In the genomic region with DNA sequence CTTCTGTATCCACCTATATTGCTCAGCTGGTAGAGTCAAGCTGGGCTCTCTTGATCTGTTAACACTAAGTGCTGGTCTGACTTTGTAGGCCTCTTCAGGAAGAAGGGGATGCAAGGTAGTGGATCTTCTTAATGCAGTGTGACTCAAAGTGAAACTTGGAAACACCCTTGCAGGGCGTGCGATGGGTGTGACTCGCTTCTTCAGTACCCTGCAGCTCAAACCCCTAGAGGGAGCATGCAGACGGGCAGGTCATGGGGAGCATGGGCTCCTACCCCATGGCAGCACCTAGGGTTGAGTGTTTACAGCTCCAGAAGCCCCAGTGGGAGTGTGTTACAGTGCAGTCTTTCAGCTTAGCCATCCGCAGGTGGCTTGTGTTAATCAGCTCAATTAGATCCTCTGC, we compare ENCODE assay signal across 9 cellular contexts. TPM values are rescaled to one million over a fixed set of nuclear protein-coding genes. Genes with fewer than 3 reads are reported as not detected.
DNase-seq lines count a peak whose midpoint lies in the region; ATAC-seq and TF ChIP-seq lines count a peak whose summit lies in the region.
"Had no signal": no experiment of that assay in that cellular context is flagged by ENCODE, and none has a peak within 500 bp of the region (broad histone marks: within the 10 kb centered on the region; RNA-seq: fewer than 3 reads in every experiment).

No MANE protein-coding gene starts in this region.

- H3K4me3 ChIP-seq in A673 (ENCODE audit: low read depth, low read length, poor library complexity, severe bottlenecking) = no peak overlapping the region

- no peak overlapping the region for H3K27ac Mint-ChIP-seq in glutamatergic neuron (ENCODE audit: unreplicated experiment)

- no peak overlapping the region for H3K4me3 Mint-ChIP-seq in glutamatergic neuron (ENCODE audit: unreplicated experiment)

- no peak overlapping the region for H3K27ac ChIP-seq in A673 (ENCODE audit: low read depth, low read length, poor library complexity, severe bottlenecking)
- H3K27ac ChIP-seq: 22Rv1 had no signal

- H3K4me1 ChIP-seq in A673 (ENCODE audit: insufficient read depth, low read length, poor library complexity, severe bottlenecking) = no peaks in the 10 kb centered on the region

- no peaks in the 10 kb centered on the region for H3K9me3 Mint-ChIP-seq in glutamatergic neuron (ENCODE audit: unreplicated experiment)

- POLR2A ChIA-PET in A673 (lab: Charles Lee; ENCODE audit: low non-redundant PET) = no interaction called here

- intact Hi-C loops in A673 (cut with micrococcal nuclease; ENCODE audit: unreplicated experiment) = no loop called here

- TF ChIP-seq CTCF in A673 (conservative IDR thresholded peaks at IDR 0.05; ENCODE audit: low read depth, low read length) = no peak
- no peak for TF ChIP-seq CTCF in glutamatergic neuron (IDR thresholded peaks at IDR 0.05; ENCODE audit: partially characterized antibody, unreplicated experiment)

- CTCF ChIA-PET in A673 (lab: Charles Lee) = no interaction called here

- no peaks in the 10 kb centered on the region for H3K4me1 Mint-ChIP-seq in glutamatergic neuron (ENCODE audit: low read depth, unreplicated experiment)

- peak; percentile 37 for DNase-seq in NCI-H82 (lab: John Stamatoyannopoulos, UW)
- no peak for DNase-seq in NCI-H82 treated with DMSO at 0.1 percent for 48 hours (lab: John Stamatoyannopoulos, UW; ENCODE audit: unreplicated experiment)
- DNase-seq in activated CD8-positive, alpha-beta memory T cell treated with anti-CD3 and anti-CD28 coated beads, Interleukin-2, amount 50 U/mL, for 48 hours = peak; percentile 73
- DNase-seq in stimulated activated CD4-positive, alpha-beta T cell treated with anti-CD3 and anti-CD28 coated beads, Interleukin-12 subunit alpha, Interleukin-12 subunit beta, amount 100 ng/mL, for 4 hours = peak; percentile 32
- DNase-seq in NCI-H2107 treated with DMSO at 0.1 percent for 48 hours (lab: John Stamatoyannopoulos, UW; ENCODE audit: unreplicated experiment) = no peak
- DNase-seq in A673 (ENCODE audit: low spot score) = no peak
- DNase-seq in glutamatergic neuron = no peak

- H3K27me3 ChIP-seq in A673 (replicated peaks; ENCODE audit: insufficient read depth, low read depth, low read length, poor library complexity) = no peaks in the 10 kb centered on the region

- H3K36me3 ChIP-seq in A673 (ENCODE audit: insufficient read depth, low read length, poor library complexity, severe bottlenecking) = no peaks in the 10 kb centered on the region

- ATAC-seq in HG03520 (IDR thresholded peaks at IDR 0.05; ENCODE audit: unreplicated experiment) = peak; percentile 91

- peaks cover 2% of the 10 kb centered on the region for H3K27me3 Mint-ChIP-seq in glutamatergic neuron (ENCODE audit: unreplicated experiment)

- H3K36me3 Mint-ChIP-seq in glutamatergic neuron (ENCODE audit: unreplicated experiment) = peaks cover 5% of the 10 kb centered on the region

- no TSS peak for BruUV-seq in A673 (replicated peaks; lab: Mats Ljungman, UMichigan)

- no peaks in the 10 kb centered on the region for H3K9me3 ChIP-seq in A673 (ENCODE audit: low read depth, low read length, poor library complexity, severe bottlenecking)

RNA-seq across cellular contexts. Expression of gene SAMD3, which starts 0.8 kb away (rescaled TPM):
- total RNA-seq in A673 (2021) (not detected in 2 replicates), glutamatergic neuron (ENCODE audit: unreplicated experiment) (1.6 TPM)

Comparison
In these comparisons a context has a peak if more than half of its experiments do, and no peak if none do; other contexts are left out.
1. DNase-seq: peak in NCI-H82 (single experiment), activated CD8-positive, alpha-beta memory T cell treated with anti-CD3 and anti-CD28 coated beads, Interleukin-2, amount 50 U/mL, for 48 hours (single experiment) and stimulated activated CD4-positive, alpha-beta T cell treated with anti-CD3 and anti-CD28 coated beads, Interleukin-12 subunit alpha, Interleukin-12 subunit beta, amount 100 ng/mL, for 4 hours (single experiment); none in NCI-H82 treated with DMSO at 0.1 percent for 48 hours (single experiment), NCI-H2107 treated with DMSO at 0.1 percent for 48 hours (single experiment), A673 (single experiment) and glutamatergic neuron (single experiment).